8 cellular contexts compared by ENCODE assay signal in the genomic region with DNA sequence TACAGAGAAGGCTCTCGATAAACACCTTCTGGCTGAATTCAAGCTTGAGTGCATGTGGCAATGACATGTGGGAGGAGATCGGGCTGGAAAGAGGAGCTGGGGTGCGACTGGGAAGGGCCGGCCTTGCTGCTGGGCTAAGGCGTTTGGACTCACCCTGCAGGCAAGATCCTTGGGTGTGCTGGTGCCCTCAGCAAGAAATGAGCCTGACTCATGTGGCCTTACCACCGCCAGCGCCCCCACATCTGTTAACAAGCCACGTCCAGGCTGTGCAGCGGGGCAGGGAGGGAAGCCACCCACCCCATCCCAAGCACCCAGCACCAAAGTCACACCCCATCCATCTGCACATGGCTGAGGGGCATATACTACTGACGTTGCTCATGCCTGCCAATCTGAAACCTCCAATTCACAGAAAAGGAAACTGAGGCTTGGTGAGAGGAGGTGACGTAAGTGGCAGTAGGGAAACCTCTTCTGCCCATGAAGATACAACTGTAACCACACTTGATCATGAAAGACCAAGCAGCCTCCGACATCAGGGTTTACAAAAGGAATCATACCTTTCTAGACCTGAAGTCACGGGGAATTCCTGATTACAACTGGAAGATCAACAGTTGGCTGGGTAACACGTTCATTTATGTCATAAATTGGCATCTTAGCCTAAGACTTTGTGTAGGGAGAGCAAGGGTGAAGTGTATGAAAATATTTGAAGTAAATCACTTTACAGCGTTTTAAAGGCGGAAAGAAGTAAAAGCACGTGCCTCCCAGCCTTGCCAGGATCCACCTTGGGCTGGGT. TPM values are rescaled to one million over a fixed set of nuclear protein-coding genes. Genes with fewer than 3 reads are reported as not detected.
DNase-seq lines count a peak whose midpoint lies in the region; ATAC-seq and TF ChIP-seq lines count a peak whose summit lies in the region.

No MANE protein-coding gene starts in this region.

- CTCF ChIA-PET in WTC11 (lab: Charles Lee): interaction anchor here (0.6 to 4.3 kb wide), 20 partner anchors 8 to 313 kb away, joined by 3 to 77 read pairs (median 12); partner anchors contain the start of genes GDF7 and RHOB

- H3K4me1 ChIP-seq in heart right ventricle: peaks cover 3 to 39% (median 35%) of the 10 kb centered on the region in 9 donors

- no peak overlapping the region for H3K27ac Mint-ChIP-seq in WTC11

- H3K9me3 ChIP-seq in heart right ventricle: no peaks in the 10 kb centered on the region

- no peaks in the 10 kb centered on the region for H3K9me3 Mint-ChIP-seq in WTC11

- intact Hi-C loops in heart right ventricle (cut with DNase I): loop anchor here in 1 of 10 donors (5.0 kb wide), 1 partner anchor 747 kb away; the partner anchor contains the start of gene TTC32

- peaks cover 31% of the 10 kb centered on the region for H3K4me1 Mint-ChIP-seq in WTC11

- TF ChIP-seq CTCF in GM12865 (IDR thresholded peaks at IDR 0.05; ENCODE audit: insufficient read depth, low read depth, low read length, missing control alignments): no peak
- no peak for TF ChIP-seq CTCF in WTC11 (IDR thresholded peaks at IDR 0.05)
- TF ChIP-seq CTCF in heart right ventricle (IDR thresholded peaks at IDR 0.05): no peak
- no peak for TF ChIP-seq CTCF in retinal pigment epithelial cell (conservative IDR thresholded peaks at IDR 0.05; ENCODE audit: low read depth, low read length)

- H3K27me3 ChIP-seq in heart right ventricle: no peaks in the 10 kb centered on the region

- DNase-seq in GM12865 (ENCODE audit: low read depth) (no peak), WTC11 (ENCODE audit: low spot score) (no peak), heart right ventricle (no peak), retinal pigment epithelial cell (ENCODE audit: low read depth) (no peak), HUDEP-2 (lab: John Stamatoyannopoulos, UW; ENCODE audit: unreplicated experiment in 76 of 76) (no peak), NCI-H510A treated with DMSO at 0.1 percent for 48 hours (lab: John Stamatoyannopoulos, UW) (no peak)

- POLR2A ChIA-PET in WTC11 (lab: Charles Lee): interaction anchor here (1.6 to 2.6 kb wide), 2 partner anchors 11 to 203 kb away, joined by 8 to 19 read pairs; partner anchors contain the start of gene RHOB

- peaks cover 3% of the 10 kb centered on the region; the same call in 1 of the 2 replicates for H3K36me3 Mint-ChIP-seq in WTC11

- H3K27ac ChIP-seq in heart right ventricle: peak overlapping the region in 2 of 10 donors; percentile 91 to 97

- H3K27me3 Mint-ChIP-seq in WTC11 (ENCODE audit: low read depth): peaks cover 17% of the 10 kb centered on the region

- peak overlapping the region; percentile 82 for H3K4me3 Mint-ChIP-seq in WTC11

- 79 to 87% methylated on average over 17 of the region's 17 CpGs for WGBS in heart right ventricle, 2 donors

- no peak for ATAC-seq in WTC11
- ATAC-seq in heart right ventricle: no peak
- no peak for ATAC-seq in HG03457 (IDR thresholded peaks at IDR 0.05; ENCODE audit: unreplicated experiment)
- ATAC-seq in HG03108 (IDR thresholded peaks at IDR 0.05; ENCODE audit: unreplicated experiment): no peak

- H3K4me3 ChIP-seq in GM12865 (ENCODE audit: low read depth, low read length) (peak overlapping the region; percentile 63), heart right ventricle (peak overlapping the region; percentile 72 to 99 (median 94)), retinal pigment epithelial cell (ENCODE audit: low read length) (peak overlapping the region; percentile 91)

- peaks cover 0 to 21% (median 6%) of the 10 kb centered on the region in 9 donors for H3K36me3 ChIP-seq in heart right ventricle

TF ChIP-seq in WTC11, 78 proteins besides CTCF, POLR2A, EP300 and RAD21 (continues in another document):
- TF ChIP-seq CBFB (CRISPR knock-in tag; IDR thresholded peaks at IDR 0.05; ENCODE audit: low read depth) (no peak), AR (CRISPR knock-in tag; IDR thresholded peaks at IDR 0.05) (no peak), ZNF396 (CRISPR knock-in tag; IDR thresholded peaks at IDR 0.05; ENCODE audit: borderline replicate concordance) (no peak), NR2C2 (CRISPR knock-in tag; IDR thresholded peaks at IDR 0.05) (no peak), FOXP1 (CRISPR knock-in tag; IDR thresholded peaks at IDR 0.05; ENCODE audit: borderline replicate concordance) (no peak), ZBTB43 (CRISPR knock-in tag; IDR thresholded peaks at IDR 0.05) (no peak), IRF2 (CRISPR knock-in tag; IDR thresholded peaks at IDR 0.05; ENCODE audit: borderline replicate concordance, low read depth) (no peak), ZNF138 (CRISPR knock-in tag; conservative IDR thresholded peaks at IDR 0.05) (no peak), GRHL2 (CRISPR knock-in tag; IDR thresholded peaks at IDR 0.05; ENCODE audit: insufficient replicate concordance, severe bottlenecking) (no peak)
- TF ChIP-seq, protein P1, sequence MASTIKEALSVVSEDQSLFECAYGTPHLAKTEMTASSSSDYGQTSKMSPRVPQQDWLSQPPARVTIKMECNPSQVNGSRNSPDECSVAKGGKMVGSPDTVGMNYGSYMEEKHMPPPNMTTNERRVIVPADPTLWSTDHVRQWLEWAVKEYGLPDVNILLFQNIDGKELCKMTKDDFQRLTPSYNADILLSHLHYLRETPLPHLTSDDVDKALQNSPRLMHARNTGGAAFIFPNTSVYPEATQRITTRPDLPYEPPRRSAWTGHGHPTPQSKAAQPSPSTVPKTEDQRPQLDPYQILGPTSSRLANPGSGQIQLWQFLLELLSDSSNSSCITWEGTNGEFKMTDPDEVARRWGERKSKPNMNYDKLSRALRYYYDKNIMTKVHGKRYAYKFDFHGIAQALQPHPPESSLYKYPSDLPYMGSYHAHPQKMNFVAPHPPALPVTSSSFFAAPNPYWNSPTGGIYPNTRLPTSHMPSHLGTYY (CRISPR knock-in tag; IDR thresholded peaks at IDR 0.05): no peak
- TF ChIP-seq, protein P2, sequence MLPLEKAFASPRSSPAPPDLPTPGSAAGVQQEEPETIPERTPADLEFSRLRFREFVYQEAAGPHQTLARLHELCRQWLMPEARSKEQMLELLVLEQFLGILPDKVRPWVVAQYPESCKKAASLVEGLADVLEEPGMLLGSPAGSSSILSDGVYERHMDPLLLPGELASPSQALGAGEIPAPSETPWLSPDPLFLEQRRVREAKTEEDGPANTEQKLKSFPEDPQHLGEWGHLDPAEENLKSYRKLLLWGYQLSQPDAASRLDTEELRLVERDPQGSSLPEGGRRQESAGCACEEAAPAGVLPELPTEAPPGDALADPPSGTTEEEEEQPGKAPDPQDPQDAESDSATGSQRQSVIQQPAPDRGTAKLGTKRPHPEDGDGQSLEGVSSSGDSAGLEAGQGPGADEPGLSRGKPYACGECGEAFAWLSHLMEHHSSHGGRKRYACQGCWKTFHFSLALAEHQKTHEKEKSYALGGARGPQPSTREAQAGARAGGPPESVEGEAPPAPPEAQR (CRISPR knock-in tag; IDR thresholded peaks at IDR 0.05): no peak
- TF ChIP-seq, protein P3, sequence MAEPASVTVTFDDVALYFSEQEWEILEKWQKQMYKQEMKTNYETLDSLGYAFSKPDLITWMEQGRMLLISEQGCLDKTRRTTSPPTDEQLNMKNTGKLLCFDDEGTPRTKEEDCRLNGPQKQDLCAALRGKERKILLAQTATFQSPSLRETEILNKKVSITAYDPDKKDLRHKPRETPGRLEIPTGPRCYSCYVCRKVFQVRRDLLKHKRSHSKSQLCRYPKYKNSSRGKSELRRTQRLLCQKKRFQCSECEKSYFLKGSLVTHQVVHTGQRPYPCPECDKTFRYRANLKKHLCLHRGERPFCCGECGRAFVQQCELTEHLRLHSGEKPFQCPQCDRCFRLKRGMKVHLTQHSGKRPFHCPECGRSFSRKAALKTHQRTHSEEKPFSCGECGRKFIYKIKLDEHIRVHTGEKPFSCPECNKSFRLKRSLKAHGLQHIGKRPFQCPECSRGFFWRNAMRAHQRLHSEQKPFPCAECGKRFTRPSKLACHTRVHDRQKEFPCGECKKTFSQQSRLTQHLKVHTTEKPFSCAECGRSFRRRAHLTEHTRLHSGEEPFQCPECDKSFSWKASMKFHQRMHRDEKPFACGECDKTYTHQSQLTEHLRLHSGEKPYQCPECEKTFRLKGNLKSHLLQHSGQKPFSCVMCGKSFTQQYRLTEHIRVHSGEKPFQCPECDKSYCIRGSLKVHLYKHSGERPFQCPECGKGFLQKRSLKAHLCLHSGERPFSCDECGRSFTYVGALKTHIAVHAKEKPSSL (CRISPR knock-in tag; conservative IDR thresholded peaks at IDR 0.05): no peak

RNA-seq across cellular contexts. Expression of gene HS1BP3, which starts 1.1 kb away (rescaled TPM):
- total RNA-seq in WTC11 (2021) (17.9 to 20.1 TPM (median 19.8 TPM) in 3 replicates), heart right ventricle (10 to 100 TPM; 11.3 to 26.3 (median 16.1) TPM)
- 10 to 100 TPM; 16.8 to 24.6 TPM for polyA plus RNA-seq in heart right ventricle

RNA-seq across cellular contexts. Expression of gene GDF7, which starts 17.2 kb away (rescaled TPM):
- total RNA-seq in WTC11 (2021) (0.18 to 0.55 TPM (median 0.23 TPM) in 3 replicates), heart right ventricle (1 to 10 TPM in 1 of 10 donors, under 1 TPM in 9; 0.10 to 1.2 (median 0.66) TPM)
- under 1 TPM; 0.17 to 0.37 TPM for polyA plus RNA-seq in heart right ventricle
